8 cellular contexts compared by ENCODE assay signal in the genomic region with DNA sequence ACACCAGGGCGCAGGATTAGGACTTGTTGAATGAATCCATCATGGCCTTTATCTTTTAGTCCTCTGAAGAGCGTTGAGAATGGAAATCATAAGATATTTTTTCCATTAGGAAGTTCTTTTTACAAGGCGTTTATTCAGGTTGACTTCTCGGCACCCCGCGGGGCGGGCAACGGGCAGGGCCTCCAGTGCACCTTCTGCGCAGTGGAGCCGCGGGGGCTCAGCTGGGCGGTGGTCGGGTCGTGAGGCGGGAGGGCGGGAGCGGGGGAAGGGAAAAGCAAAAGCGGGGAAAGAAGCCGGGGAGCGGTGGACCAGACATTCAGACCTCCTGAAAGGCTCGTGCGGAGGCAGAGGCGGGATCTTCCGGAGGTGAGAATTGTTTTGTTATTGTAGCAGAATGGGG.
DNase-seq lines count a peak whose midpoint lies in the region; ATAC-seq and TF ChIP-seq lines count a peak whose summit lies in the region.
"Not testable (repeated sequence)": the region's sequence is repeated elsewhere in the genome, so short reads cannot be mapped to it uniquely, and the experiment has no call there.

No MANE protein-coding gene starts in this region.

- peak overlapping the region; percentile 41 for H3K9ac ChIP-seq in IMR-90 (ENCODE audit: low read depth, low read length)
- not testable (repeated sequence) for H3K9ac ChIP-seq in rectal smooth muscle tissue (ENCODE audit: low read length)

- not testable (repeated sequence) for H2AK5ac ChIP-seq in IMR-90 (ENCODE audit: low read depth, low read length)

- TF ChIP-seq CTCF in IMR-90 (conservative IDR thresholded peaks at IDR 0.05; ENCODE audit: low read depth, low read length); breast epithelium (IDR thresholded peaks at IDR 0.05); esophagus squamous epithelium (IDR thresholded peaks at IDR 0.05); heart right ventricle (IDR thresholded peaks at IDR 0.05); left lung (IDR thresholded peaks at IDR 0.05); tibial artery (IDR thresholded peaks at IDR 0.05): not testable (repeated sequence)

- H3K79me1 ChIP-seq in IMR-90 (ENCODE audit: low read depth in 1 of 2, low read length in 2 of 2), result not testable (repeated sequence)

- H3K18ac ChIP-seq in IMR-90 (ENCODE audit: low read depth, low read length), result not testable (repeated sequence)

- not testable (repeated sequence) for H3K36me3 ChIP-seq in ACC112 (ENCODE audit: insufficient read depth, low read length); IMR-90 (ENCODE audit: control insufficient read depth, insufficient read depth, low read length); breast epithelium; esophagus squamous epithelium; heart right ventricle; left lung; rectal smooth muscle tissue (ENCODE audit: control insufficient read depth, insufficient read depth, low read length); tibial artery

- not testable (repeated sequence) for H2BK20ac ChIP-seq in IMR-90 (ENCODE audit: low read depth, low read length)

- H3K27me3 ChIP-seq in ACC112 (ENCODE audit: insufficient read depth, low read length); IMR-90 (ENCODE audit: control insufficient read depth, insufficient read depth, low read length); breast epithelium; esophagus squamous epithelium; heart right ventricle; left lung; rectal smooth muscle tissue (ENCODE audit: control insufficient read depth, insufficient read depth, low read length); tibial artery: not testable (repeated sequence)

- not testable (repeated sequence) for H4K20me1 ChIP-seq in IMR-90 (ENCODE audit: insufficient read depth, low read length)

- not testable (repeated sequence) for H3K4ac ChIP-seq in IMR-90 (ENCODE audit: low read depth, low read length)

- H3K9me1 ChIP-seq in IMR-90 (ENCODE audit: insufficient read depth, low read length), result not testable (repeated sequence)

- H2BK5ac ChIP-seq in IMR-90 (ENCODE audit: low read depth, low read length, poor library complexity, severe bottlenecking), result not testable (repeated sequence)

- not testable (repeated sequence) for BruUV-seq in IMR-90 (replicated peaks; lab: Mats Ljungman, UMichigan)

- H3K14ac ChIP-seq in IMR-90 (replicated peaks; ENCODE audit: low read depth, low read length), result not testable (repeated sequence)

- not testable (repeated sequence) for H4K8ac ChIP-seq in IMR-90 (ENCODE audit: low read depth in 2 of 2, low read length in 2 of 2)

- peak overlapping the region; percentile 67 for H3K4me2 ChIP-seq in IMR-90 (ENCODE audit: low read depth, low read length)

- not testable (repeated sequence) for H2AK9ac ChIP-seq in IMR-90 (replicated peaks; ENCODE audit: low read depth, low read length, poor library complexity)

- ATAC-seq in IMR-90 (ENCODE audit: low read depth) (peak; percentile 16), heart right ventricle (peak in 4 of 8 donors; percentile 25 to 56 (median 46)), left lung (peak; percentile 34)

- H2AFZ ChIP-seq in ACC112 (ENCODE audit: low read length, unreplicated experiment); IMR-90 (replicated peaks; ENCODE audit: low read length, poor library complexity): not testable (repeated sequence)

- dilution Hi-C loops in IMR-90 (cut with HindIII; ENCODE audit: low sequenced_read_pairs, unreplicated experiment), result not testable (repeated sequence)

- H3K4me3 ChIP-seq in ACC112 (ENCODE audit: low read depth, low read length) (peak overlapping the region; percentile 47; the same call in 1 of the 2 replicates), IMR-90 (ENCODE audit: insufficient read depth, low read depth, low read length) (peak overlapping the region; percentile 26; the same call in 1 of the 2 replicates), breast epithelium (peak overlapping the region; percentile 34 to 62 (median 46)), esophagus squamous epithelium (peak overlapping the region in 3 of 4 donors; percentile 41 to 57 (median 42)), heart right ventricle (peak overlapping the region in 9 of 10 donors; percentile 24 to 57 (median 49)), left lung (peak overlapping the region; percentile 11 to 23), rectal smooth muscle tissue (ENCODE audit: low read length) (peak overlapping the region; percentile 27), tibial artery (peak overlapping the region; percentile 52 to 54)

- no CpG with 5 or more reads among the region's 24 CpGs for WGBS in IMR-90 (ENCODE audit: extremely low coverage in 2 of 2, insufficient read length in 1 of 2), 2 experiments
- 28% methylated on average over 2 of the region's 24 CpGs; no CpG with 5 or more reads in 1 of the 2 donors for WGBS in esophagus squamous epithelium, 2 donors
- WGBS in heart right ventricle, 2 donors, result 5% methylated on average over 10 of the region's 24 CpGs; no CpG with 5 or more reads in 1 of the 2 donors

- in situ Hi-C loops in IMR-90 (cut with MboI; ENCODE audit: low sequenced_read_pairs), result not testable (repeated sequence)

- not testable (repeated sequence) for H4K5ac ChIP-seq in IMR-90 (ENCODE audit: low read depth, low read length)

- POLR2A ChIA-PET in IMR-90 (lab: Charles Lee; ENCODE audit: unreplicated experiment), result not testable (repeated sequence)

- H3K79me2 ChIP-seq in ACC112 (ENCODE audit: control insufficient read depth, insufficient read depth, low read length, unreplicated experiment), result not testable (repeated sequence)

- H3K27ac ChIP-seq in ACC112 (ENCODE audit: low read depth, low read length); IMR-90 (ENCODE audit: insufficient read depth, low read length); left lung; rectal smooth muscle tissue (ENCODE audit: low read depth, low read length): not testable (repeated sequence)
- H3K27ac ChIP-seq in breast epithelium, result peak overlapping the region; percentile 48 to 76
- H3K27ac ChIP-seq in esophagus squamous epithelium, result peak overlapping the region in 1 of 4 donors; percentile 71
- peak overlapping the region in 5 of 10 donors; percentile 68 to 79 (median 76) for H3K27ac ChIP-seq in heart right ventricle
- H3K27ac ChIP-seq in tibial artery, result peak overlapping the region in 1 of 2 donors; percentile 63

- not testable (repeated sequence) for H3K23ac ChIP-seq in IMR-90 (ENCODE audit: low read depth, low read length)

- H2BK120ac ChIP-seq in IMR-90 (ENCODE audit: low read depth, low read length), result not testable (repeated sequence)

- DNase-seq in IMR-90; breast epithelium (ENCODE audit: low spot score in 2 of 2); esophagus squamous epithelium (lab: John Stamatoyannopoulos, UW); heart right ventricle; left lung; tibial artery: not testable (repeated sequence)

- not testable (repeated sequence) for H3K56ac ChIP-seq in IMR-90 (ENCODE audit: extremely low read depth, insufficient read depth, low read length)

- not testable (repeated sequence) for H3K9me3 ChIP-seq in IMR-90 (ENCODE audit: control insufficient read depth, insufficient read depth, low read length); breast epithelium; esophagus squamous epithelium; heart right ventricle; left lung; tibial artery

- H4K91ac ChIP-seq in IMR-90 (ENCODE audit: insufficient read depth, low read depth, low read length), result not testable (repeated sequence)

- intact Hi-C loops in IMR-90 (cut with micrococcal nuclease); breast epithelium (cut with DNase I; ENCODE audit: low total_unique reads); esophagus squamous epithelium (cut with DNase I); heart right ventricle (cut with DNase I); left lung (cut with DNase I); tibial artery (cut with DNase I; ENCODE audit: low total_unique reads): not testable (repeated sequence)

- H3K4me1 ChIP-seq in ACC112 (ENCODE audit: control insufficient read depth, insufficient read depth, low read length, unreplicated experiment); IMR-90 (ENCODE audit: control insufficient read depth, insufficient read depth, low read length); breast epithelium; esophagus squamous epithelium; heart right ventricle; left lung; rectal smooth muscle tissue (ENCODE audit: control insufficient read depth, insufficient read depth, low read length); tibial artery: not testable (repeated sequence)

- H2BK15ac ChIP-seq in IMR-90 (ENCODE audit: low read depth, low read length), result not testable (repeated sequence)

- not testable (repeated sequence) for TF ChIP-seq POLR2A in IMR-90 (IDR thresholded peaks at IDR 0.05; ENCODE audit: low read depth, low read length); breast epithelium (IDR thresholded peaks at IDR 0.05); esophagus squamous epithelium (IDR thresholded peaks at IDR 0.05)

- CTCF ChIA-PET in IMR-90 (lab: Yijun Ruan, JAX), result not testable (repeated sequence)

- not testable (repeated sequence) for TF ChIP-seq RAD21 in IMR-90 (IDR thresholded peaks at IDR 0.05; ENCODE audit: low read length)
